Comparison of ENCODE assay signal across 8 cellular contexts in genomic region chr7:93374345-93374940, GRCh38.
A peak's percentile ranks its signal among the peaks of the same experiment; 100 is the strongest.
DNase-seq lines count a peak whose midpoint lies in the region; ATAC-seq, FAIRE-seq and TF ChIP-seq lines count a peak whose summit lies in the region.

No MANE protein-coding gene starts in this region.

- no peak overlapping the region for H3K27ac Mint-ChIP-seq in T-helper 2 cell treated with Interferon-gamma antibody and Interleukin-4, amounts not matched to agents 5 μg/mL and 100 μg/mL, for 36 hours

- 32 to 37% methylated on average over 5 of the region's 5 CpGs for WGBS in esophagus squamous epithelium, 2 donors
- WGBS in small intestine, 3 donors = 34 to 45% (median 37%) methylated on average over 5 of the region's 5 CpGs

- peak; percentile 75 for TF ChIP-seq CTCF in OCI-LY3 (IDR thresholded peaks at IDR 0.05; ENCODE audit: low read depth, low read length)
- TF ChIP-seq CTCF in esophagus squamous epithelium (IDR thresholded peaks at IDR 0.05) = peak in 4 of 6 experiments; percentile 27 to 58 (median 40)

- H3K27ac ChIP-seq in OCI-LY3 (ENCODE audit: low read length) (no peak overlapping the region), esophagus squamous epithelium (no peak overlapping the region), small intestine (ENCODE audit: low read depth in 1 of 2, low read length in 1 of 2) (no peak overlapping the region)

- no peak overlapping the region for H3K4me3 Mint-ChIP-seq in T-helper 2 cell treated with Interferon-gamma antibody and Interleukin-4, amounts not matched to agents 5 μg/mL and 100 μg/mL, for 36 hours

- no peak overlapping the region for H2AFZ ChIP-seq in OCI-LY3 (ENCODE audit: low read depth, low read length)

- H3K4me3 ChIP-seq in OCI-LY3 (ENCODE audit: low read length) = no peak overlapping the region
- no peak overlapping the region for H3K4me3 ChIP-seq in esophagus squamous epithelium
- no peak overlapping the region for H3K4me3 ChIP-seq in small intestine (ENCODE audit: low read depth in 1 of 2, low read length in 2 of 2)

- intact Hi-C loops in esophagus squamous epithelium (cut with DNase I) = no loop called here

- peaks cover 4% of the 10 kb centered on the region; the same call in 1 of the 2 replicates for H3K4me1 ChIP-seq in OCI-LY3 (ENCODE audit: low read length)
- H3K4me1 ChIP-seq in esophagus squamous epithelium = no peaks in the 10 kb centered on the region
- H3K4me1 ChIP-seq in small intestine (ENCODE audit: control insufficient read depth in 2 of 2, insufficient read depth in 1 of 2, low read depth in 1 of 2, low read length in 1 of 2) = no peaks in the 10 kb centered on the region

- H3K9me3 ChIP-seq in OCI-LY3 (ENCODE audit: insufficient read depth, low read length) = no peaks in the 10 kb centered on the region
- H3K9me3 ChIP-seq in esophagus squamous epithelium = no peaks in the 10 kb centered on the region
- H3K9me3 ChIP-seq in small intestine (ENCODE audit: control insufficient read depth, low read depth) = no peaks in the 10 kb centered on the region

- FAIRE-seq in small intestine (lab: Jason Lieb, UNC) = no peak

- H3K27me3 Mint-ChIP-seq in T-helper 2 cell treated with Interferon-gamma antibody and Interleukin-4, amounts not matched to agents 5 μg/mL and 100 μg/mL, for 36 hours (ENCODE audit: low read depth) = peaks cover 10% of the 10 kb centered on the region

- no peaks in the 10 kb centered on the region for H3K36me3 Mint-ChIP-seq in T-helper 2 cell treated with Interferon-gamma antibody and Interleukin-4, amounts not matched to agents 5 μg/mL and 100 μg/mL, for 36 hours (ENCODE audit: low read depth)

- H3K27me3 ChIP-seq in OCI-LY3 (ENCODE audit: low read depth, low read length) = no peaks in the 10 kb centered on the region
- H3K27me3 ChIP-seq in esophagus squamous epithelium = no peaks in the 10 kb centered on the region
- no peaks in the 10 kb centered on the region for H3K27me3 ChIP-seq in small intestine (ENCODE audit: control insufficient read depth in 2 of 2, insufficient read depth in 2 of 2, low read length in 2 of 2)

- DNase-seq in COLO829 (ENCODE audit: low spot score) = peak; percentile 36
- no peak for DNase-seq in esophagus squamous epithelium (lab: John Stamatoyannopoulos, UW)
- peak; percentile 21 for DNase-seq in small intestine
- DNase-seq in stimulated activated naive CD4-positive, alpha-beta T cell (lab: John Stamatoyannopoulos, UW) = no peak
- DNase-seq in T-helper 2 cell treated with Interferon-gamma antibody and Interleukin-4, amounts not matched to agents 5 μg/mL and 100 μg/mL, for 36 hours (ENCODE audit: low spot score) = no peak

- H3K4me2 ChIP-seq in OCI-LY3 (ENCODE audit: low read length) = peak overlapping the region; percentile 31

- H3K79me2 ChIP-seq in OCI-LY3 (ENCODE audit: low read length) = no peaks in the 10 kb centered on the region

- H3K4me1 Mint-ChIP-seq in T-helper 2 cell treated with Interferon-gamma antibody and Interleukin-4, amounts not matched to agents 5 μg/mL and 100 μg/mL, for 36 hours (ENCODE audit: low read depth) = no peaks in the 10 kb centered on the region

- no peak overlapping the region for H3K9ac ChIP-seq in OCI-LY3 (ENCODE audit: low read length)

- no peak for TF ChIP-seq POLR2A in esophagus squamous epithelium (IDR thresholded peaks at IDR 0.05)

- ATAC-seq in GM18909 (IDR thresholded peaks at IDR 0.05; ENCODE audit: poor library complexity, unreplicated experiment) (peak; percentile 59), HG03432 (IDR thresholded peaks at IDR 0.05; ENCODE audit: unreplicated experiment) (peak; percentile 67)

- no peaks in the 10 kb centered on the region for H4K20me1 ChIP-seq in OCI-LY3 (ENCODE audit: insufficient read depth, low read length)

- no peaks in the 10 kb centered on the region for H3K9me3 Mint-ChIP-seq in T-helper 2 cell treated with Interferon-gamma antibody and Interleukin-4, amounts not matched to agents 5 μg/mL and 100 μg/mL, for 36 hours

- H3K36me3 ChIP-seq in OCI-LY3 (replicated peaks; ENCODE audit: low read depth, low read length) (no peaks in the 10 kb centered on the region), esophagus squamous epithelium (no peaks in the 10 kb centered on the region), small intestine (ENCODE audit: control insufficient read depth in 2 of 2, insufficient read depth in 2 of 2, low read length in 2 of 2) (no peaks in the 10 kb centered on the region)

Comparison
In these comparisons a context has a peak if more than half of its experiments do, and no peak if none do; other contexts are left out.
1. DNase-seq: peak in COLO829 (single experiment) and small intestine (single experiment); none in esophagus squamous epithelium (single experiment), stimulated activated naive CD4-positive, alpha-beta T cell (0 of 6) and T-helper 2 cell treated with Interferon-gamma antibody and Interleukin-4, amounts not matched to agents 5 μg/mL and 100 μg/mL, for 36 hours (single experiment).